Comparison of ENCODE assay signal across 1 cellular context in the genomic region with DNA sequence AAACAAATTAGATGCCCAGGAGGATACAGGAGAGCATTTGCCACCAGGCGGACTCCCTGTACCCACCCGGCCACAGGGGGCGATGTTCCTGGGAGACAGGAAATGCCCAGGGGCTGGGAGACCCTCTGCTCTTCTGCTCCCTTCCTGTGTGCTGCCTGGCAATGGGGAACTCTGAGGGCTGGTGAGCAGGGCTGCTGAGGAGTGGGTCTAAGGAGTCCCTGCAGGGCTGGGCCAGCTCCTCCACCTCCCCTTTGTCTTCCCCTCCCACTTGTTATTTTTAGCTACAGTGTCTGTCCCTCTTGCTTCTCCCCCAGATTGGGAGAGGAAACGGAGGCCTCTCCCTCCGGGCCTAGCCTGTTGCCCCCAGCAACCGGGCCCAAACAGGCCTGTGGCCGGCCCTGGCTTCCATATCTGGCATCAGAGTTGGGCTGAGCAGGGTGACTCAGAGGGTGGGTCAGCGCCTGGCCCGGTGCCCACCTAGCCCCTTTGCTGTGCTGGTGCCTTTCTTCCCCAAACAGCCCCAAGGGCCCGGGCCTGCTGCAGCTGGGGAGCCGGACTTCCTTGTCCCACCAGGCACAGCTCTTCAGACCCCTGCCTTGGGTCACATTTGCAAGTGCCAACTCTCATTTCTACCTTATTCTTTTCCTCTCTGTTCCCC.
A peak's percentile ranks its signal among the peaks of the same experiment; 100 is the strongest.
TF ChIP-seq lines count a peak whose summit lies in the region.

No MANE protein-coding gene starts in this region.

TF ChIP-seq in HepG2, 621 proteins besides CTCF, POLR2A, EP300 and RAD21 (continues in another document):
- no peak for TF ChIP-seq PHF20 (CRISPR knock-in tag; IDR thresholded peaks at IDR 0.05)
- no peak for TF ChIP-seq SRY (CRISPR knock-in tag; IDR thresholded peaks at IDR 0.05)
- TF ChIP-seq FLYWCH1 (CRISPR knock-in tag; IDR thresholded peaks at IDR 0.05): no peak
- TF ChIP-seq, protein P1, sequence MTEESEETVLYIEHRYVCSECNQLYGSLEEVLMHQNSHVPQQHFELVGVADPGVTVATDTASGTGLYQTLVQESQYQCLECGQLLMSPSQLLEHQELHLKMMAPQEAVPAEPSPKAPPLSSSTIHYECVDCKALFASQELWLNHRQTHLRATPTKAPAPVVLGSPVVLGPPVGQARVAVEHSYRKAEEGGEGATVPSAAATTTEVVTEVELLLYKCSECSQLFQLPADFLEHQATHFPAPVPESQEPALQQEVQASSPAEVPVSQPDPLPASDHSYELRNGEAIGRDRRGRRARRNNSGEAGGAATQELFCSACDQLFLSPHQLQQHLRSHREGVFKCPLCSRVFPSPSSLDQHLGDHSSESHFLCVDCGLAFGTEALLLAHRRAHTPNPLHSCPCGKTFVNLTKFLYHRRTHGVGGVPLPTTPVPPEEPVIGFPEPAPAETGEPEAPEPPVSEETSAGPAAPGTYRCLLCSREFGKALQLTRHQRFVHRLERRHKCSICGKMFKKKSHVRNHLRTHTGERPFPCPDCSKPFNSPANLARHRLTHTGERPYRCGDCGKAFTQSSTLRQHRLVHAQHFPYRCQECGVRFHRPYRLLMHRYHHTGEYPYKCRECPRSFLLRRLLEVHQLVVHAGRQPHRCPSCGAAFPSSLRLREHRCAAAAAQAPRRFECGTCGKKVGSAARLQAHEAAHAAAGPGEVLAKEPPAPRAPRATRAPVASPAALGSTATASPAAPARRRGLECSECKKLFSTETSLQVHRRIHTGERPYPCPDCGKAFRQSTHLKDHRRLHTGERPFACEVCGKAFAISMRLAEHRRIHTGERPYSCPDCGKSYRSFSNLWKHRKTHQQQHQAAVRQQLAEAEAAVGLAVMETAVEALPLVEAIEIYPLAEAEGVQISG (CRISPR knock-in tag; IDR thresholded peaks at IDR 0.05): peak; percentile 89
- TF ChIP-seq, protein P2, sequence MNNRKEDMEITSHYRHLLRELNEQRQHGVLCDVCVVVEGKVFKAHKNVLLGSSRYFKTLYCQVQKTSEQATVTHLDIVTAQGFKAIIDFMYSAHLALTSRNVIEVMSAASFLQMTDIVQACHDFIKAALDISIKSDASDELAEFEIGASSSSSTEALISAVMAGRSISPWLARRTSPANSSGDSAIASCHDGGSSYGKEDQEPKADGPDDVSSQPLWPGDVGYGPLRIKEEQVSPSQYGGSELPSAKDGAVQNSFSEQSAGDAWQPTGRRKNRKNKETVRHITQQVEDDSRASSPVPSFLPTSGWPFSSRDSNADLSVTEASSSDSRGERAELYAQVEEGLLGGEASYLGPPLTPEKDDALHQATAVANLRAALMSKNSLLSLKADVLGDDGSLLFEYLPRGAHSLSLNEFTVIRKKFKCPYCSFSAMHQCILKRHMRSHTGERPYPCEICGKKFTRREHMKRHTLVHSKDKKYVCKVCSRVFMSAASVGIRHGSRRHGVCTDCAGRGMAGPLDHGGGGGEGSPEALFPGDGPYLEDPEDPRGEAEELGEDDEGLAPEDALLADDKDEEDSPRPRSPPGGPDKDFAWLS (CRISPR knock-in tag; IDR thresholded peaks at IDR 0.05; ENCODE audit: borderline replicate concordance): no peak
- TF ChIP-seq ZNF746 (CRISPR knock-in tag; IDR thresholded peaks at IDR 0.05): no peak
- TF ChIP-seq ZNF343 (CRISPR knock-in tag; IDR thresholded peaks at IDR 0.05): no peak
- no peak for TF ChIP-seq ZNF780A (CRISPR knock-in tag; IDR thresholded peaks at IDR 0.05)
- TF ChIP-seq, protein P3, sequence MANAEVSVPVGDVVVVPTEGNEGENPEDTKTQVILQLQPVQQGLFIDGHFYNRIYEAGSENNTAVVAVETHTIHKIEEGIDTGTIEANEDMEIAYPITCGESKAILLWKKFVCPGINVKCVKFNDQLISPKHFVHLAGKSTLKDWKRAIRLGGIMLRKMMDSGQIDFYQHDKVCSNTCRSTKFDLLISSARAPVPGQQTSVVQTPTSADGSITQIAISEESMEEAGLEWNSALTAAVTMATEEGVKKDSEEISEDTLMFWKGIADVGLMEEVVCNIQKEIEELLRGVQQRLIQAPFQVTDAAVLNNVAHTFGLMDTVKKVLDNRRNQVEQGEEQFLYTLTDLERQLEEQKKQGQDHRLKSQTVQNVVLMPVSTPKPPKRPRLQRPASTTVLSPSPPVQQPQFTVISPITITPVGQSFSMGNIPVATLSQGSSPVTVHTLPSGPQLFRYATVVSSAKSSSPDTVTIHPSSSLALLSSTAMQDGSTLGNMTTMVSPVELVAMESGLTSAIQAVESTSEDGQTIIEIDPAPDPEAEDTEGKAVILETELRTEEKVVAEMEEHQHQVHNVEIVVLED (CRISPR knock-in tag; IDR thresholded peaks at IDR 0.05; ENCODE audit: borderline replicate concordance): no peak
- no peak for TF ChIP-seq CEBPG (CRISPR knock-in tag; IDR thresholded peaks at IDR 0.05)
- TF ChIP-seq SMAD9 (CRISPR knock-in tag; IDR thresholded peaks at IDR 0.05): no peak
- TF ChIP-seq, protein P4, sequence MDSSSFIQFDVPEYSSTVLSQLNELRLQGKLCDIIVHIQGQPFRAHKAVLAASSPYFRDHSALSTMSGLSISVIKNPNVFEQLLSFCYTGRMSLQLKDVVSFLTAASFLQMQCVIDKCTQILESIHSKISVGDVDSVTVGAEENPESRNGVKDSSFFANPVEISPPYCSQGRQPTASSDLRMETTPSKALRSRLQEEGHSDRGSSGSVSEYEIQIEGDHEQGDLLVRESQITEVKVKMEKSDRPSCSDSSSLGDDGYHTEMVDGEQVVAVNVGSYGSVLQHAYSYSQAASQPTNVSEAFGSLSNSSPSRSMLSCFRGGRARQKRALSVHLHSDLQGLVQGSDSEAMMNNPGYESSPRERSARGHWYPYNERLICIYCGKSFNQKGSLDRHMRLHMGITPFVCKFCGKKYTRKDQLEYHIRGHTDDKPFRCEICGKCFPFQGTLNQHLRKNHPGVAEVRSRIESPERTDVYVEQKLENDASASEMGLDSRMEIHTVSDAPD (CRISPR knock-in tag; IDR thresholded peaks at IDR 0.05): no peak
- TF ChIP-seq, protein P5, sequence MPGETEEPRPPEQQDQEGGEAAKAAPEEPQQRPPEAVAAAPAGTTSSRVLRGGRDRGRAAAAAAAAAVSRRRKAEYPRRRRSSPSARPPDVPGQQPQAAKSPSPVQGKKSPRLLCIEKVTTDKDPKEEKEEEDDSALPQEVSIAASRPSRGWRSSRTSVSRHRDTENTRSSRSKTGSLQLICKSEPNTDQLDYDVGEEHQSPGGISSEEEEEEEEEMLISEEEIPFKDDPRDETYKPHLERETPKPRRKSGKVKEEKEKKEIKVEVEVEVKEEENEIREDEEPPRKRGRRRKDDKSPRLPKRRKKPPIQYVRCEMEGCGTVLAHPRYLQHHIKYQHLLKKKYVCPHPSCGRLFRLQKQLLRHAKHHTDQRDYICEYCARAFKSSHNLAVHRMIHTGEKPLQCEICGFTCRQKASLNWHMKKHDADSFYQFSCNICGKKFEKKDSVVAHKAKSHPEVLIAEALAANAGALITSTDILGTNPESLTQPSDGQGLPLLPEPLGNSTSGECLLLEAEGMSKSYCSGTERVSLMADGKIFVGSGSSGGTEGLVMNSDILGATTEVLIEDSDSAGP (CRISPR knock-in tag; IDR thresholded peaks at IDR 0.05; ENCODE audit: borderline replicate concordance): peak; percentile 14; the same call in 1 of the 2 replicates
- TF ChIP-seq AGO1 (IDR thresholded peaks at IDR 0.05; ENCODE audit: low read depth, low read length, poor library complexity, severe bottlenecking): peak; percentile 52
- no peak for TF ChIP-seq ZBTB38 (CRISPR knock-in tag; IDR thresholded peaks at IDR 0.05)
- TF ChIP-seq, protein P6, sequence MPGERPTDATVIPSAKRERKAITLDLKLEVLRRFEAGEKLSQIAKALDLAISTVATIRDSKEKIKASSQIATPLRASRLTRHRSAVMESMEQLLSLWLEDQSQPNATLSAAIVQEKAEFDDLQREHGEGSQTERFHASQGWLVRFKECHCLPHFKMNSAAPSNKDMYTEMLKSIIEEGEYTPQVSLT (CRISPR knock-in tag; IDR thresholded peaks at IDR 0.05; ENCODE audit: borderline replicate concordance, low read depth): no peak
- no peak for TF ChIP-seq STAG1 (CRISPR knock-in tag; IDR thresholded peaks at IDR 0.05)
- peak; percentile 17; the same call in 1 of the 2 replicates for TF ChIP-seq FOSL2 (CRISPR knock-in tag; IDR thresholded peaks at IDR 0.05)
- no peak for TF ChIP-seq NFIC (IDR thresholded peaks at IDR 0.05; ENCODE audit: low read length)
- TF ChIP-seq, protein P7, sequence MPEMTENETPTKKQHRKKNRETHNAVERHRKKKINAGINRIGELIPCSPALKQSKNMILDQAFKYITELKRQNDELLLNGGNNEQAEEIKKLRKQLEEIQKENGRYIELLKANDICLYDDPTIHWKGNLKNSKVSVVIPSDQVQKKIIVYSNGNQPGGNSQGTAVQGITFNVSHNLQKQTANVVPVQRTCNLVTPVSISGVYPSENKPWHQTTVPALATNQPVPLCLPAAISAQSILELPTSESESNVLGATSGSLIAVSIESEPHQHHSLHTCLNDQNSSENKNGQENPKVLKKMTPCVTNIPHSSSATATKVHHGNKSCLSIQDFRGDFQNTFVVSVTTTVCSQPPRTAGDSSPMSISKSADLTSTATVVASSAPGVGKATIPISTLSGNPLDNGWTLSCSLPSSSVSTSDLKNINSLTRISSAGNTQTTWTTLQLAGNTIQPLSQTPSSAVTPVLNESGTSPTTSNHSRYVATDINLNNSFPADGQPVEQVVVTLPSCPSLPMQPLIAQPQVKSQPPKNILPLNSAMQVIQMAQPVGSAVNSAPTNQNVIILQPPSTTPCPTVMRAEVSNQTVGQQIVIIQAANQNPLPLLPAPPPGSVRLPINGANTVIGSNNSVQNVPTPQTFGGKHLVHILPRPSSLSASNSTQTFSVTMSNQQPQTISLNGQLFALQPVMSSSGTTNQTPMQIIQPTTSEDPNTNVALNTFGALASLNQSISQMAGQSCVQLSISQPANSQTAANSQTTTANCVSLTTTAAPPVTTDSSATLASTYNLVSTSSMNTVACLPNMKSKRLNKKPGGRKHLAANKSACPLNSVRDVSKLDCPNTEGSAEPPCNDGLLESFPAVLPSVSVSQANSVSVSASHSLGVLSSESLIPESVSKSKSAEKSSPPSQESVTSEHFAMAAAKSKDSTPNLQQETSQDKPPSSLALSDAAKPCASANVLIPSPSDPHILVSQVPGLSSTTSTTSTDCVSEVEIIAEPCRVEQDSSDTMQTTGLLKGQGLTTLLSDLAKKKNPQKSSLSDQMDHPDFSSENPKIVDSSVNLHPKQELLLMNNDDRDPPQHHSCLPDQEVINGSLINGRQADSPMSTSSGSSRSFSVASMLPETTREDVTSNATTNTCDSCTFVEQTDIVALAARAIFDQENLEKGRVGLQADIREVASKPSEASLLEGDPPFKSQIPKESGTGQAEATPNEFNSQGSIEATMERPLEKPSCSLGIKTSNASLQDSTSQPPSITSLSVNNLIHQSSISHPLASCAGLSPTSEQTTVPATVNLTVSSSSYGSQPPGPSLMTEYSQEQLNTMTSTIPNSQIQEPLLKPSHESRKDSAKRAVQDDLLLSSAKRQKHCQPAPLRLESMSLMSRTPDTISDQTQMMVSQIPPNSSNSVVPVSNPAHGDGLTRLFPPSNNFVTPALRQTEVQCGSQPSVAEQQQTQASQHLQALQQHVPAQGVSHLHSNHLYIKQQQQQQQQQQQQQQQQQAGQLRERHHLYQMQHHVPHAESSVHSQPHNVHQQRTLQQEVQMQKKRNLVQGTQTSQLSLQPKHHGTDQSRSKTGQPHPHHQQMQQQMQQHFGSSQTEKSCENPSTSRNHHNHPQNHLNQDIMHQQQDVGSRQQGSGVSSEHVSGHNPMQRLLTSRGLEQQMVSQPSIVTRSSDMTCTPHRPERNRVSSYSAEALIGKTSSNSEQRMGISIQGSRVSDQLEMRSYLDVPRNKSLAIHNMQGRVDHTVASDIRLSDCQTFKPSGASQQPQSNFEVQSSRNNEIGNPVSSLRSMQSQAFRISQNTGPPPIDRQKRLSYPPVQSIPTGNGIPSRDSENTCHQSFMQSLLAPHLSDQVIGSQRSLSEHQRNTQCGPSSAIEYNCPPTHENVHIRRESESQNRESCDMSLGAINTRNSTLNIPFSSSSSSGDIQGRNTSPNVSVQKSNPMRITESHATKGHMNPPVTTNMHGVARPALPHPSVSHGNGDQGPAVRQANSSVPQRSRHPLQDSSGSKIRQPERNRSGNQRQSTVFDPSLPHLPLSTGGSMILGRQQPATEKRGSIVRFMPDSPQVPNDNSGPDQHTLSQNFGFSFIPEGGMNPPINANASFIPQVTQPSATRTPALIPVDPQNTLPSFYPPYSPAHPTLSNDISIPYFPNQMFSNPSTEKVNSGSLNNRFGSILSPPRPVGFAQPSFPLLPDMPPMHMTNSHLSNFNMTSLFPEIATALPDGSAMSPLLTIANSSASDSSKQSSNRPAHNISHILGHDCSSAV (CRISPR knock-in tag; IDR thresholded peaks at IDR 0.05; ENCODE audit: borderline replicate concordance): no peak
- no peak for TF ChIP-seq ZNF772 (CRISPR knock-in tag; IDR thresholded peaks at IDR 0.05)
- peak; percentile 18; the same call in 1 of the 2 replicates for TF ChIP-seq HNRNPL (IDR thresholded peaks at IDR 0.05; ENCODE audit: low read depth, low read length)
- peak; percentile 49 for TF ChIP-seq AGO2 (optimal IDR thresholded peaks at IDR 0.05; ENCODE audit: low read depth, low read length)
- no peak for TF ChIP-seq ZNF136 (CRISPR knock-in tag; IDR thresholded peaks at IDR 0.05; ENCODE audit: low read depth)
- 0 out of 2 replicates have a peak, but pooled peaks have one; percentile 11 for TF ChIP-seq GABPA (IDR thresholded peaks at IDR 0.05; ENCODE audit: low read depth, low read length)
- no peak for TF ChIP-seq GABPA (CRISPR knock-in tag; IDR thresholded peaks at IDR 0.05; ENCODE audit: low read depth)
- TF ChIP-seq EHMT2 (IDR thresholded peaks at IDR 0.05; ENCODE audit: borderline replicate concordance, low read depth, low read length): no peak
- TF ChIP-seq ZNF713 (CRISPR knock-in tag; IDR thresholded peaks at IDR 0.05): no peak
- no peak for TF ChIP-seq TOE1 (CRISPR knock-in tag; IDR thresholded peaks at IDR 0.05)
- TF ChIP-seq RFX3 (CRISPR knock-in tag; IDR thresholded peaks at IDR 0.05): peak; percentile 47; the same call in 1 of the 2 replicates
- TF ChIP-seq, protein P8, sequence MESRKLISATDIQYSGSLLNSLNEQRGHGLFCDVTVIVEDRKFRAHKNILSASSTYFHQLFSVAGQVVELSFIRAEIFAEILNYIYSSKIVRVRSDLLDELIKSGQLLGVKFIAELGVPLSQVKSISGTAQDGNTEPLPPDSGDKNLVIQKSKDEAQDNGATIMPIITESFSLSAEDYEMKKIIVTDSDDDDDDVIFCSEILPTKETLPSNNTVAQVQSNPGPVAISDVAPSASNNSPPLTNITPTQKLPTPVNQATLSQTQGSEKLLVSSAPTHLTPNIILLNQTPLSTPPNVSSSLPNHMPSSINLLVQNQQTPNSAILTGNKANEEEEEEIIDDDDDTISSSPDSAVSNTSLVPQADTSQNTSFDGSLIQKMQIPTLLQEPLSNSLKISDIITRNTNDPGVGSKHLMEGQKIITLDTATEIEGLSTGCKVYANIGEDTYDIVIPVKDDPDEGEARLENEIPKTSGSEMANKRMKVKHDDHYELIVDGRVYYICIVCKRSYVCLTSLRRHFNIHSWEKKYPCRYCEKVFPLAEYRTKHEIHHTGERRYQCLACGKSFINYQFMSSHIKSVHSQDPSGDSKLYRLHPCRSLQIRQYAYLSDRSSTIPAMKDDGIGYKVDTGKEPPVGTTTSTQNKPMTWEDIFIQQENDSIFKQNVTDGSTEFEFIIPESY (CRISPR knock-in tag; IDR thresholded peaks at IDR 0.05): peak; percentile 74; the same call in 1 of the 2 replicates
